1 cellular context compared by ENCODE assay signal in the genomic region with DNA sequence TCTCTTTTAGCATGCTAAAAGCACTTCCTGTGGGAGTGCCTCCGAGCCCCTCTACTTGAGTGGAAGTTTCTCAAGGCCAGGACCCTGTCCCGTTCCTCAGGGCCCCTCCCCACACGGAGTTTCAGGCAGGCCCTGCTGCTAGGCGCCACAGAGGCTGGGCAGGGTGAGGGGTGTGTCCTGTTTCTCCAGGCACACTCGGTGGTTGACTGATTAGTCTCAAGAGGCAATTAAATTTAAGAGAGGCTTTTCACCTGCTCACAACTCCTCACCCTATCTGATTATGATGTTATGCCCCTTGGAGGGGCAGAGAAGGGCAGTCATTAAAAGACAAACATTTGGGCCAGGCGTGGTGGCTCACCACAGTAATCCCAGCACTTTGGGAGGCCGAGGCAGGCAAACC.
TF ChIP-seq lines count a peak whose summit lies in the region.

No MANE protein-coding gene starts in this region.

TF ChIP-seq in HEK293, 187 proteins besides CTCF, POLR2A, EP300 and RAD21 (continued from another document):
- TF ChIP-seq OSR2 (tag by site-specific recombination; IDR thresholded peaks at IDR 0.05) (0 out of 2 replicates have a peak, but pooled peaks have one; percentile 50), ZNF670 (tag by site-specific recombination; IDR thresholded peaks at IDR 0.05; ENCODE audit: low read depth) (no peak), ZNF626 (tag by site-specific recombination; IDR thresholded peaks at IDR 0.05) (no peak), ZNF311 (tag by site-specific recombination; IDR thresholded peaks at IDR 0.05; ENCODE audit: borderline replicate concordance) (no peak), KLF10 (tag by site-specific recombination; IDR thresholded peaks at IDR 0.05) (peak; percentile 49; the same call in 1 of the 2 replicates), ZBTB20 (tag by site-specific recombination; IDR thresholded peaks at IDR 0.05) (no peak)
